Comparison of ENCODE assay signal across 1 cellular context in genomic region chr1:54069792-54070548, GRCh38.
TF ChIP-seq lines count a peak whose summit lies in the region.

No MANE protein-coding gene starts in this region.

TF ChIP-seq in HepG2, 621 proteins besides CTCF, POLR2A, EP300 and RAD21 (continued from another document):
- no peak for TF ChIP-seq THRA (CRISPR knock-in tag; IDR thresholded peaks at IDR 0.05; ENCODE audit: borderline replicate concordance)
- no peak for TF ChIP-seq MLX (CRISPR knock-in tag; IDR thresholded peaks at IDR 0.05)
- TF ChIP-seq ZNF264 (CRISPR knock-in tag; IDR thresholded peaks at IDR 0.05) = no peak
- peak; percentile 73 for TF ChIP-seq MIXL1 (CRISPR knock-in tag; IDR thresholded peaks at IDR 0.05)
- TF ChIP-seq ZNF441 (CRISPR knock-in tag; IDR thresholded peaks at IDR 0.05; ENCODE audit: borderline replicate concordance) = no peak
- no peak for TF ChIP-seq NR2F6 (IDR thresholded peaks at IDR 0.05)
- 0 out of 2 replicates have a peak, but pooled peaks have one; percentile 35 for TF ChIP-seq NR2F6 (CRISPR knock-in tag; IDR thresholded peaks at IDR 0.05)
- no peak for TF ChIP-seq NR3C1 (CRISPR knock-in tag; IDR thresholded peaks at IDR 0.05)
- no peak for TF ChIP-seq BCL3 (CRISPR knock-in tag; IDR thresholded peaks at IDR 0.05)
- no peak for TF ChIP-seq GZF1 (CRISPR knock-in tag; IDR thresholded peaks at IDR 0.05)
- TF ChIP-seq ZNF276 (CRISPR knock-in tag; IDR thresholded peaks at IDR 0.05; ENCODE audit: low read depth) = no peak
- no peak for TF ChIP-seq MAF1 (CRISPR knock-in tag; IDR thresholded peaks at IDR 0.05; ENCODE audit: borderline replicate concordance)
- no peak for TF ChIP-seq WIZ (CRISPR knock-in tag; IDR thresholded peaks at IDR 0.05)
- TF ChIP-seq CERS6 (CRISPR knock-in tag; IDR thresholded peaks at IDR 0.05) = no peak
- no peak for TF ChIP-seq ZBTB3 (CRISPR knock-in tag; IDR thresholded peaks at IDR 0.05; ENCODE audit: borderline replicate concordance, low read depth)
- no peak for TF ChIP-seq NCOA1 (CRISPR knock-in tag; IDR thresholded peaks at IDR 0.05)
- peak; percentile 79 for TF ChIP-seq STAG1 (CRISPR knock-in tag; IDR thresholded peaks at IDR 0.05)
- no peak for TF ChIP-seq ZNF772 (CRISPR knock-in tag; IDR thresholded peaks at IDR 0.05)
- TF ChIP-seq TEAD3 (CRISPR knock-in tag; optimal IDR thresholded peaks at IDR 0.05; ENCODE audit: borderline replicate concordance) = peak; percentile 21
